In the genomic region with DNA sequence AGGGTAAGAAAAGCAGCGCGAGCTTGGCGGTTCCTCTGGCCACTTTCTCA, we compare ENCODE assay signal across 20 cellular contexts. TPM values are rescaled to one million over a fixed set of nuclear protein-coding genes. Genes with fewer than 3 reads are reported as not detected.
DNase-seq lines count a peak whose midpoint lies in the region; ATAC-seq, FAIRE-seq and TF ChIP-seq lines count a peak whose summit lies in the region.
"Had no signal": no experiment of that assay in that cellular context is flagged by ENCODE, and none has a peak within 500 bp of the region (broad histone marks: within the 10 kb centered on the region; RNA-seq: fewer than 3 reads in every experiment).

A gene (plus strand): TSS at position 42 of the 50 bp plus-strand sequence. CDS start 2,387 bp downstream, outside the sequence.

- intact Hi-C loops in K562 (cut with micrococcal nuclease) (no loop called here), testis (cut with DNase I; ENCODE audit: low total_unique reads) (no loop called here)

- 87% methylated on average over 3 of the region's 3 CpGs for WGBS in K562 (ENCODE audit: insufficient coverage, low coverage, missing lambda C conversion rate)
- 62 to 81% methylated on average over 3 of the region's 3 CpGs for WGBS in testis, 2 donors

- peaks cover 18% of the 10 kb centered on the region for H3K27me3 Mint-ChIP-seq in GM23338 (ENCODE audit: insufficient read depth, low read depth, poor library complexity)

- FAIRE-seq in K562 (lab: Jason Lieb, UNC): no peak
- FAIRE-seq: G401.6, GM12892, GM19239, H54 had no signal

- peaks cover 5% of the 10 kb centered on the region; the same call in 2 of the 3 replicates for H3K36me3 Mint-ChIP-seq in GM23338 (ENCODE audit: low read depth)
- H3K36me3 Mint-ChIP-seq: CD4-positive, CD25-positive, alpha-beta regulatory T cell; CD8-positive, alpha-beta T cell had no signal

- no peak for TF ChIP-seq POLR2A in K562 (conservative IDR thresholded peaks at IDR 0.05)
- TF ChIP-seq POLR2A in testis (IDR thresholded peaks at IDR 0.05): no peak

- no peaks in the 10 kb centered on the region for H3K9me2 ChIP-seq in GM23338 (ENCODE audit: insufficient read depth)

- TF ChIP-seq RAD21 in K562 (CRISPR knock-in tag; conservative IDR thresholded peaks at IDR 0.05 in 1 of 2, IDR thresholded peaks at IDR 0.05 in 1 of 2): no peak

- no peak within 1 kb of the TSS for H3K4me2 ChIP-seq in GM23338
- no peak within 1 kb of the TSS for H3K4me2 ChIP-seq in K562 (ENCODE audit: insufficient read depth, low read length)

- H3K4me3 Mint-ChIP-seq in GM23338: no peak within 1 kb of the TSS; the same call in 2 of the 3 replicates
- H3K4me3 Mint-ChIP-seq: CD4-positive, CD25-positive, alpha-beta regulatory T cell; CD8-positive, alpha-beta T cell had no signal

- no peaks in the 10 kb centered on the region for H3K27me3 ChIP-seq in GM23338 (ENCODE audit: insufficient read depth)
- H3K27me3 ChIP-seq in K562 (ENCODE audit: control insufficient read depth in 2 of 2, insufficient read depth in 2 of 2, low read length in 2 of 2): no peaks in the 10 kb centered on the region
- no peaks in the 10 kb centered on the region for H3K27me3 ChIP-seq in testis

- H3K4me3 ChIP-seq in GM23338: no peak within 1 kb of the TSS
- H3K4me3 ChIP-seq in K562: no peak within 1 kb of the TSS
- H3K4me3 ChIP-seq in testis: peak within 1 kb of the TSS; percentile 46 to 49
- H3K4me3 ChIP-seq: GM23248, HAP-1 had no signal

- no peaks in the 10 kb centered on the region for H3K36me3 ChIP-seq in GM23338 (ENCODE audit: insufficient read depth)
- no peaks in the 10 kb centered on the region for H3K36me3 ChIP-seq in K562 (ENCODE audit: control insufficient read depth, insufficient read depth, low read length)
- no peaks in the 10 kb centered on the region for H3K36me3 ChIP-seq in testis (ENCODE audit: low read depth, missing control alignments)
- H3K36me3 ChIP-seq: HAP-1 had no signal

- no peak for TF ChIP-seq EP300 in K562 (IDR thresholded peaks at IDR 0.05; ENCODE audit: low read length)

- TF ChIP-seq CTCF in C4-2B (conservative IDR thresholded peaks at IDR 0.05) (no peak), GM23338 (conservative IDR thresholded peaks at IDR 0.05; ENCODE audit: low read depth in 2 of 2) (no peak), K562 (IDR thresholded peaks at IDR 0.05 in 2 of 3, conservative IDR thresholded peaks at IDR 0.05 in 1 of 3; ENCODE audit: insufficient read depth in 2 of 3, low read depth in 1 of 3, low read length in 3 of 3) (no peak), testis (IDR thresholded peaks at IDR 0.05) (no peak)

- H3K27ac Mint-ChIP-seq in GM23338: no peak within 1 kb of the TSS
- H3K27ac Mint-ChIP-seq: CD8-positive, alpha-beta T cell had no signal

- peak within 1 kb of the TSS; percentile 27 for H3K27ac ChIP-seq in C4-2B
- H3K27ac ChIP-seq in GM23338 (ENCODE audit: low read depth): no peak within 1 kb of the TSS
- no peak within 1 kb of the TSS for H3K27ac ChIP-seq in K562 (ENCODE audit: extremely low read depth, low read depth, low read length)
- peak within 1 kb of the TSS; percentile 31 to 83 for H3K27ac ChIP-seq in testis
- H3K27ac ChIP-seq: GM23248 had no signal

- in situ Hi-C loops in K562 (cut with MboI): no loop called here

- BruUV-seq in K562 (replicated peaks; lab: Mats Ljungman, UMichigan): no TSS peak

- no peak within 1 kb of the TSS for H3K9ac ChIP-seq in K562 (ENCODE audit: insufficient read depth in 1 of 2, low read depth in 2 of 2, low read length in 2 of 2)
- H3K9ac ChIP-seq: GM23248 had no signal

- no peaks in the 10 kb centered on the region; the same call in 2 of the 3 replicates for H3K4me1 Mint-ChIP-seq in GM23338
- H3K4me1 Mint-ChIP-seq: CD4-positive, CD25-positive, alpha-beta regulatory T cell had no signal

- H3K79me2 ChIP-seq in GM23338 (replicated peaks; ENCODE audit: insufficient read depth) (no peaks in the 10 kb centered on the region), K562 (ENCODE audit: control insufficient read depth, insufficient read depth, low read length) (no peaks in the 10 kb centered on the region)

- no peaks in the 10 kb centered on the region for H3F3A ChIP-seq in GM23338 (replicated peaks; ENCODE audit: low read depth)

- no peaks in the 10 kb centered on the region for H3K4me1 ChIP-seq in GM23338 (ENCODE audit: insufficient read depth)
- peaks cover 22 to 31% of the 10 kb centered on the region in 2 experiments; a peak in 4 of 5 replicates for H3K4me1 ChIP-seq in K562 (replicated peaks in 1 of 2; ENCODE audit: control insufficient read depth in 2 of 2, insufficient read depth in 2 of 2, low read length in 2 of 2)
- no peaks in the 10 kb centered on the region for H3K4me1 ChIP-seq in testis
- H3K4me1 ChIP-seq: Caco-2, HAP-1 had no signal

- peak within 1 kb of the TSS; percentile 81 for H2AFZ ChIP-seq in GM23338
- no peak within 1 kb of the TSS for H2AFZ ChIP-seq in K562 (ENCODE audit: low read depth, low read length)
- H2AFZ ChIP-seq: GM23248 had no signal

- H3K9me1 ChIP-seq in K562 (ENCODE audit: control insufficient read depth, insufficient read depth, low read length): no peaks in the 10 kb centered on the region

- no peak for DNase-seq in GM23338 (ENCODE audit: low spot score)
- no peak for DNase-seq in K562 (ENCODE audit: extremely low read depth in 1 of 4, low spot score in 3 of 4)
- DNase-seq in testis: no peak
- DNase-seq in activated CD4-positive, alpha-beta T cell treated with anti-CD3 and anti-CD28 coated beads, Interleukin-2, amount 50 U/mL, for 4 hours: no peak
- DNase-seq: C1 segment of cervical spinal cord; Caco-2; CD4-positive, CD25-positive, alpha-beta regulatory T cell; CD8-positive, alpha-beta T cell; DMS153; GM23248 had no signal

- no peak for ATAC-seq in GM23338
- no peak for ATAC-seq in K562
- ATAC-seq in GM18909 (IDR thresholded peaks at IDR 0.05; ENCODE audit: poor library complexity, unreplicated experiment): no peak
- ATAC-seq: CD8-positive, alpha-beta T cell had no signal

- CTCF ChIA-PET in K562 (lab: Yijun Ruan, JAX; ENCODE audit: low intra/inter-chr PET ratio): no interaction called here

- H4K20me1 ChIP-seq in GM23338 (replicated peaks; ENCODE audit: insufficient read depth) (no peaks in the 10 kb centered on the region), K562 (replicated peaks; ENCODE audit: control insufficient read depth, insufficient read depth, low read length) (no peaks in the 10 kb centered on the region)

- H3K9me3 Mint-ChIP-seq in GM23338: peaks cover 14% of the 10 kb centered on the region; the same call in 2 of the 3 replicates
- H3K9me3 Mint-ChIP-seq: CD4-positive, CD25-positive, alpha-beta regulatory T cell; CD8-positive, alpha-beta T cell had no signal

- POLR2A ChIA-PET in K562 (lab: Yijun Ruan, JAX): interaction anchor here (1.4 kb wide), 1 partner anchor 15 kb away, joined by 6 read pairs; a partner anchor contains a TSS

- H3K9me3 ChIP-seq in K562 (replicated peaks; ENCODE audit: control insufficient read depth, insufficient read depth, low read depth, low read length) (peaks cover 2% of the 10 kb centered on the region; the same call in 1 of the 2 replicates), testis (no peaks in the 10 kb centered on the region)
- H3K9me3 ChIP-seq: Caco-2, HAP-1 had no signal

TF ChIP-seq in GM23338, 12 proteins besides CTCF, POLR2A, EP300 and RAD21 (continues in another document):
- TF ChIP-seq, protein P1, sequence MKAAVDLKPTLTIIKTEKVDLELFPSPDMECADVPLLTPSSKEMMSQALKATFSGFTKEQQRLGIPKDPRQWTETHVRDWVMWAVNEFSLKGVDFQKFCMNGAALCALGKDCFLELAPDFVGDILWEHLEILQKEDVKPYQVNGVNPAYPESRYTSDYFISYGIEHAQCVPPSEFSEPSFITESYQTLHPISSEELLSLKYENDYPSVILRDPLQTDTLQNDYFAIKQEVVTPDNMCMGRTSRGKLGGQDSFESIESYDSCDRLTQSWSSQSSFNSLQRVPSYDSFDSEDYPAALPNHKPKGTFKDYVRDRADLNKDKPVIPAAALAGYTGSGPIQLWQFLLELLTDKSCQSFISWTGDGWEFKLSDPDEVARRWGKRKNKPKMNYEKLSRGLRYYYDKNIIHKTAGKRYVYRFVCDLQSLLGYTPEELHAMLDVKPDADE (IDR thresholded peaks at IDR 0.05): no peak
- no peak for TF ChIP-seq ZNF114 (CRISPR knock-in tag; IDR thresholded peaks at IDR 0.05)

RNA-seq across cellular contexts. Expression of the gene that starts here (rescaled TPM):
- 0.21 TPM in 1 of 2 replicates, not detected in the other for total RNA-seq in GM23338 (2014; rRNA removed; shearing (Covaris generic))
- polyA plus RNA-seq in GM23338 (2016; fragmentation: Nextera tagmentation; extraction: Ambion mirVana) (not detected in 2 replicates), K562 (2011; rRNA removed) (not detected in 2 replicates), K562 (2014; fragmentation: Illumina TruSeq; extraction: Trizol) (not detected in 2 replicates), K562 (2014; fragmentation: Nextera tagmentation; extraction: Ambion mirVana) (under 1 TPM in 1 of 2 experiments, not detected in 1; 0.03 TPM), K562 (2014; rRNA removed) (0.04 TPM in 1 of 2 replicates, not detected in the other), testis (ENCODE audit: insufficient read depth, low read depth, low replicate concordance) (71.0 TPM)
- not detected in 2 replicates for total RNA-seq in K562 (2011; cell fraction: chromatin; rRNA removed; ENCODE audit: low replicate concordance)
- not detected in 2 replicates for total RNA-seq in K562 (2011; cell fraction: nucleolus; rRNA removed)
- not detected in 2 replicates for total RNA-seq in K562 (2011; cell fraction: nucleoplasm; rRNA removed)
- total RNA-seq in K562 (2014; rRNA removed) (not detected in 2 replicates), K562 (2014; rRNA removed; fragmentation: Illumina TruSeq; extraction: Trizol) (not detected in 2 replicates), K562 (2015; rRNA removed; fragmentation: Illumina TruSeq; extraction: Trizol) (not detected in 2 replicates), K562 (2021) (not detected in 2 replicates), testis (10 to 100 TPM; 23.1 to 55.3 TPM)
- not detected in 2 replicates for polyA plus RNA-seq in K562 (2011; cell fraction: cytosol; rRNA removed)
- polyA plus RNA-seq in K562 (2011; cell fraction: nucleus; rRNA removed): not detected in 2 replicates
- 0.03 TPM in 1 of 2 replicates, not detected in the other for polyA plus RNA-seq in K562 (2012)
- polyA minus RNA-seq in K562 (2011; rRNA and poly(A)+ RNA removed): not detected in 2 replicates
- polyA minus RNA-seq in K562 (2011; cell fraction: cytosol; rRNA and poly(A)+ RNA removed): not detected in 2 replicates
- not detected in 2 replicates for polyA minus RNA-seq in K562 (2011; cell fraction: nucleus; rRNA and poly(A)+ RNA removed)
- total RNA-seq: A172; A673; Caco-2; CD4-positive, CD25-positive, alpha-beta regulatory T cell; CD8-positive, alpha-beta T cell; GM23248 had no signal
- polyA plus RNA-seq: BJ; CD4-positive, CD25-positive, alpha-beta regulatory T cell; GM23248 had no signal

Comparison
In these comparisons a context has a peak if more than half of its experiments do, and no peak if none do; other contexts are left out.
1. RNA of the gene that starts here (total RNA-seq): 23.1 to 55.3 TPM in testis; 0.21 TPM in GM23338 and not detected in K562; every median in the first group is over 10 times any median in the second.
2. RNA of the gene that starts here (polyA plus RNA-seq): 71.0 TPM in testis (single experiment); not detected in GM23338 and 0.03 to 0.04 TPM in K562; every median in the first group is over 10 times any median in the second.
3. H3K27ac ChIP-seq: peak in C4-2B (single experiment) and testis (2 of 2); none in GM23338 (single experiment) and K562 (single experiment).
4. H3K4me3 ChIP-seq: peak in testis (2 of 2); none in GM23338 (single experiment) and K562 (single experiment).